Comparison of ENCODE assay signal across 18 cellular contexts in genomic region chr5:157470616-157471015, GRCh38. TPM values are rescaled to one million over a fixed set of nuclear protein-coding genes. Genes with fewer than 3 reads are reported as not detected.
"Had no signal": no experiment of that assay in that cellular context is flagged by ENCODE, and none has a peak within 500 bp of the region (broad histone marks: within the 10 kb centered on the region; RNA-seq: fewer than 3 reads in every experiment).

No MANE protein-coding gene starts in this region.

- H3K9me3 ChIP-seq: breast epithelium, gastrocnemius medialis, heart right ventricle, left ventricle myocardium inferior, stomach, tibial artery, uterus had no signal

- H3K4me1 ChIP-seq: breast epithelium, uterus had no signal

- ATAC-seq: activated T-cell treated with anti-CD3 and anti-CD28 coated beads, Interleukin-2, amount 50 U/mL, for 4 hours; gastrocnemius medialis had no signal

- H3K9me3 Mint-ChIP-seq: activated naive CD8-positive, alpha-beta T cell treated with anti-CD3 and anti-CD28 coated beads, Interleukin-2, amount 10 ng/mL, durations not matched to agents 7 days and 5 days; activated T-cell treated with anti-CD3 and anti-CD28 coated beads, Interleukin-2, amount 50 U/mL, for 4 hours had no signal

- H3K4me3 ChIP-seq: breast epithelium, gastrocnemius medialis, heart right ventricle, left ventricle myocardium inferior, stomach, tibial artery, uterus had no signal

- H3K27me3 Mint-ChIP-seq: activated naive CD8-positive, alpha-beta T cell treated with anti-CD3 and anti-CD28 coated beads, Interleukin-2, amount 10 ng/mL, durations not matched to agents 7 days and 5 days had no signal

- H3K27ac ChIP-seq: breast epithelium, epithelial cell of prostate, gastrocnemius medialis, heart right ventricle, left ventricle myocardium inferior, tibial artery, uterus had no signal

- H3K27me3 ChIP-seq: breast epithelium, gastrocnemius medialis, heart right ventricle, stomach, tibial artery, uterus had no signal

- H3K36me3 ChIP-seq: breast epithelium, gastrocnemius medialis, left ventricle myocardium inferior, tibial artery, uterus had no signal

- H3K27ac Mint-ChIP-seq: activated naive CD8-positive, alpha-beta T cell treated with anti-CD3 and anti-CD28 coated beads, Interleukin-2, amount 10 ng/mL, durations not matched to agents 7 days and 5 days had no signal

- H3K4me3 Mint-ChIP-seq: activated naive CD8-positive, alpha-beta T cell treated with anti-CD3 and anti-CD28 coated beads, Interleukin-2, amount 10 ng/mL, durations not matched to agents 7 days and 5 days; activated T-cell treated with anti-CD3 and anti-CD28 coated beads, Interleukin-2, amount 50 U/mL, for 4 hours had no signal

- DNase-seq: activated CD4-positive, alpha-beta T cell treated with anti-CD3 and anti-CD28 coated beads, Interleukin-2, amount 50 U/mL, for 1 hour; activated naive CD8-positive, alpha-beta T cell treated with anti-CD3 and anti-CD28 coated beads, Interleukin-2, amount 10 ng/mL, durations not matched to agents 7 days and 5 days; activated T-cell treated with anti-CD3 and anti-CD28 coated beads, Interleukin-2, amount 50 U/mL, for 4 hours; anterior cingulate cortex; cortex of kidney; effector memory CD4-positive, alpha-beta T cell; gastrocnemius medialis; heart right ventricle; islet precursor cell; left ventricle myocardium inferior; stimulated activated CD4-positive, alpha-beta T cell treated with anti-CD3 and anti-CD28 coated beads, Interleukin-4, amount 100 ng/mL, for 1 hour; stimulated activated CD8-positive, alpha-beta memory T cell treated with anti-CD3 and anti-CD28 coated beads, Interleukin-4, amount 100 ng/mL, for 48 hours; stomach; tibial artery; uterus had no signal

RNA-seq across cellular contexts. Expression of gene NIPAL4, which starts 10.6 kb away (rescaled TPM):
- total RNA-seq: activated naive CD8-positive, alpha-beta T cell treated with anti-CD3 and anti-CD28 coated beads, Interleukin-2, amount 10 ng/mL, durations not matched to agents 7 days and 5 days; left ventricle myocardium inferior had no signal
- polyA plus RNA-seq: neural cell had no signal
